Comparison of ENCODE assay signal across 1 cellular context in genomic region chr4:142840516-142841123, GRCh38.
TF ChIP-seq lines count a peak whose summit lies in the region.

No MANE protein-coding gene starts in this region.

TF ChIP-seq in H1, 55 proteins besides CTCF, POLR2A, EP300 and RAD21 (continued from another document):
- no peak for TF ChIP-seq KDM1A (IDR thresholded peaks at IDR 0.05; ENCODE audit: borderline replicate concordance, low read length)
- no peak for TF ChIP-seq SIRT6 (IDR thresholded peaks at IDR 0.05; ENCODE audit: low read length)
